Comparison of ENCODE assay signal across 11 cellular contexts in genomic region chr4:84690481-84690880, GRCh38.
DNase-seq lines count a peak whose midpoint lies in the region; ATAC-seq and TF ChIP-seq lines count a peak whose summit lies in the region.
"Had no signal": no experiment of that assay in that cellular context is flagged by ENCODE, and none has a peak within 500 bp of the region (broad histone marks: within the 10 kb centered on the region; RNA-seq: fewer than 3 reads in every experiment).

No MANE protein-coding gene starts in this region.

- peaks cover 16% of the 10 kb centered on the region for H3K4me1 Mint-ChIP-seq in MCF 10A (ENCODE audit: insufficient read depth, unreplicated experiment)
- H3K4me1 Mint-ChIP-seq in activated T-helper 17 cell treated with anti-CD3 and anti-CD28 coated beads, Interleukin-2, amount 50 U/mL, for 72 hours, result peaks cover 6% of the 10 kb centered on the region

- intact Hi-C loops in MCF 10A (cut with micrococcal nuclease) (loop anchor here (2.0 to 5.0 kb wide), 2 partner anchors 58 to 106 kb away; no protein-coding TSS in a partner anchor), breast epithelium (cut with DNase I; ENCODE audit: low total_unique reads) (no loop called here), left lung (cut with DNase I) (no loop called here)

- H3K36me3 ChIP-seq in breast epithelium (no peaks in the 10 kb centered on the region), left lung (peaks cover 0 to 96% of the 10 kb centered on the region in 2 donors)

- no peaks in the 10 kb centered on the region for H3K27me3 Mint-ChIP-seq in MCF 10A (ENCODE audit: insufficient read depth, unreplicated experiment)
- no peaks in the 10 kb centered on the region for H3K27me3 Mint-ChIP-seq in activated T-helper 17 cell treated with anti-CD3 and anti-CD28 coated beads, Interleukin-2, amount 50 U/mL, for 72 hours

- peak; percentile 30 for ATAC-seq in activated T-helper 17 cell treated with anti-CD3 and anti-CD28 coated beads, Interleukin-2, amount 50 U/mL, for 72 hours (replicated peaks)
- ATAC-seq in left lung (no peak), GM21723 (IDR thresholded peaks at IDR 0.05; ENCODE audit: unreplicated experiment) (no peak), HG03460 (IDR thresholded peaks at IDR 0.05; ENCODE audit: unreplicated experiment) (no peak)

- BruUV-seq in MCF 10A (replicated peaks; lab: Mats Ljungman, UMichigan), result no TSS peak

- no peak for TF ChIP-seq CTCF in MCF 10A (IDR thresholded peaks at IDR 0.05; ENCODE audit: unreplicated experiment)
- no peak for TF ChIP-seq CTCF in breast epithelium (IDR thresholded peaks at IDR 0.05)
- TF ChIP-seq CTCF in left lung (IDR thresholded peaks at IDR 0.05), result no peak

- no peak for DNase-seq in MCF 10A (ENCODE audit: unreplicated experiment)
- DNase-seq in breast epithelium (ENCODE audit: low spot score in 2 of 2), result no peak
- DNase-seq in left lung, result no peak
- DNase-seq in ecto neural progenitor cell (ENCODE audit: low spot score), result no peak
- no peak for DNase-seq in NCI-H446 treated with DMSO at 0.1 percent for 48 hours (lab: John Stamatoyannopoulos, UW)
- DNase-seq: DMS153, NCI-H146, tibial artery had no signal

- H3K9me3 ChIP-seq in breast epithelium (no peaks in the 10 kb centered on the region), left lung (no peaks in the 10 kb centered on the region)
- H3K9me3 ChIP-seq: tibial artery had no signal

- no peak for TF ChIP-seq POLR2A in breast epithelium (IDR thresholded peaks at IDR 0.05)

- peak overlapping the region; percentile 94 for H3K27ac Mint-ChIP-seq in MCF 10A (ENCODE audit: low read depth, unreplicated experiment)
- H3K27ac Mint-ChIP-seq in activated T-helper 17 cell treated with anti-CD3 and anti-CD28 coated beads, Interleukin-2, amount 50 U/mL, for 72 hours, result no peak overlapping the region

- H3K4me3 ChIP-seq in breast epithelium (no peak overlapping the region), left lung (no peak overlapping the region)
- H3K4me3 ChIP-seq: tibial artery had no signal

- POLR2A ChIA-PET in MCF 10A (lab: Yijun Ruan, JAX), result interaction anchor here (0.6 to 2.1 kb wide), 8 partner anchors 12 to 112 kb away, joined by 3 to 17 read pairs (median 6); partner anchors contain the start of gene CDS1

- no peaks in the 10 kb centered on the region for H3K27me3 ChIP-seq in breast epithelium
- H3K27me3 ChIP-seq in left lung, result no peaks in the 10 kb centered on the region
- H3K27me3 ChIP-seq: tibial artery had no signal

- H3K4me1 ChIP-seq in breast epithelium, result no peaks in the 10 kb centered on the region
- H3K4me1 ChIP-seq in left lung, result peaks cover 4 to 22% of the 10 kb centered on the region in 2 donors

- H3K27ac ChIP-seq in breast epithelium (no peak overlapping the region), left lung (peak overlapping the region; percentile 19 to 67)
- H3K27ac ChIP-seq: tibial artery had no signal

- H3K36me3 Mint-ChIP-seq in MCF 10A (ENCODE audit: insufficient read depth, unreplicated experiment), result peaks cover 62% of the 10 kb centered on the region
- no peaks in the 10 kb centered on the region for H3K36me3 Mint-ChIP-seq in activated T-helper 17 cell treated with anti-CD3 and anti-CD28 coated beads, Interleukin-2, amount 50 U/mL, for 72 hours (ENCODE audit: low read depth)

- peak overlapping the region; percentile 60 for H3K4me3 Mint-ChIP-seq in MCF 10A (ENCODE audit: unreplicated experiment)
- peak overlapping the region; percentile 18 for H3K4me3 Mint-ChIP-seq in activated T-helper 17 cell treated with anti-CD3 and anti-CD28 coated beads, Interleukin-2, amount 50 U/mL, for 72 hours

- H3K9me3 Mint-ChIP-seq in MCF 10A (ENCODE audit: unreplicated experiment), result no peaks in the 10 kb centered on the region
- H3K9me3 Mint-ChIP-seq in activated T-helper 17 cell treated with anti-CD3 and anti-CD28 coated beads, Interleukin-2, amount 50 U/mL, for 72 hours, result no peaks in the 10 kb centered on the region

- CTCF ChIA-PET in MCF 10A (lab: Yijun Ruan, JAX), result interaction anchor here (1.3 to 2.0 kb wide), 2 partner anchors 111 to 280 kb away, joined by 4 to 22 read pairs; no protein-coding TSS in a partner anchor

Comparison
In these comparisons a context has a peak if more than half of its experiments do, and no peak if none do; other contexts are left out.
1. H3K27ac ChIP-seq: peak in left lung (2 of 2); none in breast epithelium (0 of 2).